In genomic region chr11:27968461-27968860, GRCh38 we compare ENCODE assay signal across 19 cellular contexts.
A peak's percentile ranks its signal among the peaks of the same experiment; 100 is the strongest.
DNase-seq lines count a peak whose midpoint lies in the region; ATAC-seq and TF ChIP-seq lines count a peak whose summit lies in the region.
"Had no signal": no experiment of that assay in that cellular context is flagged by ENCODE, and none has a peak within 500 bp of the region (broad histone marks: within the 10 kb centered on the region; RNA-seq: fewer than 3 reads in every experiment).

No MANE protein-coding gene starts in this region.

- no peak overlapping the region for H3K4me3 ChIP-seq in GM23338
- H3K4me3 ChIP-seq: GM12878 had no signal

- no peaks in the 10 kb centered on the region for H3K36me3 ChIP-seq in GM23338 (ENCODE audit: insufficient read depth)

- H3K79me2 ChIP-seq in GM23338 (replicated peaks; ENCODE audit: insufficient read depth), result no peaks in the 10 kb centered on the region

- TF ChIP-seq CTCF in GM23338 (conservative IDR thresholded peaks at IDR 0.05; ENCODE audit: low read depth in 2 of 2), result no peak

- peaks cover 33% of the 10 kb centered on the region for H3K4me1 ChIP-seq in GM23338 (ENCODE audit: insufficient read depth)

- no peaks in the 10 kb centered on the region; the same call in 2 of the 3 replicates for H3K9me3 Mint-ChIP-seq in GM23338
- H3K9me3 Mint-ChIP-seq: CD8-positive, alpha-beta T cell had no signal

- no peak overlapping the region for H3K4me3 Mint-ChIP-seq in GM23338
- H3K4me3 Mint-ChIP-seq: B cell; CD8-positive, alpha-beta T cell had no signal

- no peaks in the 10 kb centered on the region for H3K27me3 ChIP-seq in GM23338 (ENCODE audit: insufficient read depth)

- peaks cover 35% of the 10 kb centered on the region for H3K4me1 Mint-ChIP-seq in GM23338
- H3K4me1 Mint-ChIP-seq: B cell had no signal

- no peaks in the 10 kb centered on the region for H3K27me3 Mint-ChIP-seq in GM23338 (ENCODE audit: insufficient read depth, low read depth, poor library complexity)
- H3K27me3 Mint-ChIP-seq: B cell had no signal

- DNase-seq in Daoy (ENCODE audit: low read depth) (peak; percentile 4), GM23338 (ENCODE audit: low spot score) (no peak), M059J (ENCODE audit: low read depth) (peak; percentile 28), dermis blood vessel endothelial cell (peak; percentile 2), pons (ENCODE audit: low spot score) (no peak), UCSD-AML1 (lab: John Stamatoyannopoulos, UW; ENCODE audit: unreplicated experiment) (no peak)
- DNase-seq in activated naive CD4-positive, alpha-beta T cell treated with Interleukin-2 at 50 U/mL for 16 hours, result no peak
- DNase-seq: CD8-positive, alpha-beta T cell; COR-L47; DMS153; DMS79 treated with DMSO at 0.1 percent for 48 hours; IMR-90; KBM-7 had no signal

- no peak overlapping the region for H2AFZ ChIP-seq in GM23338

- no peak for ATAC-seq in GM23338
- ATAC-seq in GM21367 (IDR thresholded peaks at IDR 0.05; ENCODE audit: unreplicated experiment), result no peak
- ATAC-seq: CD8-positive, alpha-beta T cell; GM12878; HCT116 had no signal

- no peak overlapping the region for H3K27ac ChIP-seq in GM23338 (ENCODE audit: low read depth)
- H3K27ac ChIP-seq: C4-2B, HL-60 had no signal

- 0 out of 2 replicates have a peak, but pooled peaks cover 7% of the 10 kb centered on the region for H3K9me2 ChIP-seq in GM23338 (ENCODE audit: insufficient read depth)

- H4K20me1 ChIP-seq in GM23338 (replicated peaks; ENCODE audit: insufficient read depth), result no peaks in the 10 kb centered on the region

- H3F3A ChIP-seq in GM23338 (replicated peaks; ENCODE audit: low read depth), result no peaks in the 10 kb centered on the region

- H3K36me3 Mint-ChIP-seq in GM23338 (ENCODE audit: low read depth), result no peaks in the 10 kb centered on the region
- H3K36me3 Mint-ChIP-seq: CD8-positive, alpha-beta T cell had no signal

- H3K27ac Mint-ChIP-seq in GM23338, result peak overlapping the region; percentile 53; the same call in 1 of the 2 replicates
- H3K27ac Mint-ChIP-seq: B cell; CD8-positive, alpha-beta T cell had no signal

- H3K4me2 ChIP-seq in GM23338, result no peak overlapping the region

TF ChIP-seq in GM23338, 12 proteins besides CTCF, POLR2A, EP300 and RAD21:
- TF ChIP-seq ETS1 (IDR thresholded peaks at IDR 0.05), result no peak
- TF ChIP-seq CREB1 (CRISPR knock-in tag; IDR thresholded peaks at IDR 0.05; ENCODE audit: low read depth), result no peak
- TF ChIP-seq STAT1 (IDR thresholded peaks at IDR 0.05; ENCODE audit: unreplicated experiment), result no peak
- TF ChIP-seq EZH2 (IDR thresholded peaks at IDR 0.05; ENCODE audit: low read depth, unreplicated experiment), result no peak
- no peak for TF ChIP-seq ZNF114 (CRISPR knock-in tag; IDR thresholded peaks at IDR 0.05)
- TF ChIP-seq ZNF462 (CRISPR knock-in tag; IDR thresholded peaks at IDR 0.05), result no peak
- no peak for TF ChIP-seq NANOG (IDR thresholded peaks at IDR 0.05; ENCODE audit: borderline replicate concordance)
- TF ChIP-seq EZH2phosphoT487 (IDR thresholded peaks at IDR 0.05; ENCODE audit: unreplicated experiment), result no peak

Comparison
In these comparisons a context has a peak if more than half of its experiments do, and no peak if none do; other contexts are left out.
1. DNase-seq: peak in Daoy (single experiment), M059J (single experiment) and dermis blood vessel endothelial cell (single experiment); none in GM23338 (single experiment), activated naive CD4-positive, alpha-beta T cell treated with Interleukin-2 at 50 U/mL for 16 hours (single experiment), pons (single experiment) and UCSD-AML1 (single experiment).